Comparison of ENCODE assay signal across 31 cellular contexts in genomic region chr10:122392835-122393234, GRCh38.
"Had no signal": no experiment of that assay in that cellular context is flagged by ENCODE, and none has a peak within 500 bp of the region (broad histone marks: within the 10 kb centered on the region; RNA-seq: fewer than 3 reads in every experiment).

No MANE protein-coding gene starts in this region.

- H3K4me2 ChIP-seq: neural progenitor cell, smooth muscle cell had no signal

- FAIRE-seq: kidney had no signal

- ATAC-seq: esophagus mucosa; gastrocnemius medialis; naive thymus-derived CD4-positive, alpha-beta T cell; sciatic nerve; stimulated activated naive CD8-positive, alpha-beta T cell treated with anti-CD3 and anti-CD28 coated beads, Interleukin-15, amount 100 ng/mL, for 72 hours; upper lobe of right lung had no signal

- H2AFZ ChIP-seq: neural progenitor cell had no signal

- H3K36me3 ChIP-seq: neural progenitor cell, uterus had no signal

- H3K9ac ChIP-seq: neural progenitor cell had no signal

- H3K9me3 ChIP-seq: gastrocnemius medialis, suprapubic skin, transverse colon, upper lobe of right lung, uterus had no signal

- H3K4me3 ChIP-seq: gastrocnemius medialis, neural progenitor cell, smooth muscle cell, suprapubic skin, transverse colon, upper lobe of right lung, uterus had no signal

- H3K4me1 ChIP-seq: upper lobe of right lung, uterus had no signal

- H3K27ac ChIP-seq: epithelial cell of prostate, neural progenitor cell, suprapubic skin, transverse colon, upper lobe of right lung, uterus had no signal

- H3K27me3 ChIP-seq: gastrocnemius medialis, neural progenitor cell, suprapubic skin, transverse colon, upper lobe of right lung, uterus had no signal

- DNase-seq: caudate nucleus; cerebellar nuclear complex; cortex of kidney; effector CD8-positive, alpha-beta T cell; endodermal cell; foreskin fibroblast; gastrocnemius medialis; hypothalamus; immature natural killer cell; kidney; mammary epithelial cell; mesendoderm; midbrain; naive thymus-derived CD4-positive, alpha-beta T cell; posterior cingulate gyrus; retina; stimulated activated CD4-positive, alpha-beta T cell treated with anti-CD3 and anti-CD28 coated beads, Interleukin-12 subunit alpha, Interleukin-12 subunit beta, amount 100 ng/mL, for 4 hours; stimulated activated CD4-positive, alpha-beta T cell treated with anti-CD3 and anti-CD28 coated beads, Interleukin-1b, Interleukin-23, amount 100 ng/mL, for 48 hours; stimulated activated CD4-positive, alpha-beta T cell treated with anti-CD3 and anti-CD28 coated beads, Interleukin-4, amount 100 ng/mL, for 1 hour; stimulated activated CD8-positive, alpha-beta memory T cell treated with anti-CD3 and anti-CD28 coated beads, Interleukin-4, amount 100 ng/mL, for 48 hours; stimulated activated naive CD4-positive, alpha-beta T cell; stimulated activated naive CD8-positive, alpha-beta T cell treated with anti-CD3 and anti-CD28 coated beads, Interleukin-15, amount 100 ng/mL, for 72 hours; transverse colon; upper lobe of right lung; uterus had no signal
